ENCODE assay signal across 15 cellular contexts in the genomic region with DNA sequence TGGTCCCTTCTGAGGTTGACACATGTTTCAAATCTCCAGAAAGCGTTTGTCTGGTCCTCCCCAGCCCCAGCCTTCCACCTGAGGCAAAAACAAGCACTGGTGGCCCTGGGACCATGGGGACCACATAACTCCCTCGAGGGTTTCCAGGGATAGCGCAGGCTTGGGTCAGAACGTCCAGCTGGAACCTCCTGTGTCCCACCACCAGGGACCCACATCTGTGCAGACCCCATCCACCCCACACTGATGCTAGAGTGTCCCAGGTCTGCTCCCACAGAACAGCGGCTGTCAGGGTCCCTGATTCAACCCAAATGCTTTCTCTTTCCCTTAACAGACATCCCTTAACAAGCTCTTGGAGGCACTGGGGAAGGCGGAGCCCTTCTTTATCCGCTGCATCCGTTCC.
"Had no signal": no experiment of that assay in that cellular context is flagged by ENCODE, and none has a peak within 500 bp of the region (broad histone marks: within the 10 kb centered on the region; RNA-seq: fewer than 3 reads in every experiment).

No MANE protein-coding gene starts in this region.

- ATAC-seq: gastroesophageal sphincter; heart left ventricle; left cardiac atrium; right cardiac atrium; stimulated activated naive CD8-positive, alpha-beta T cell treated with anti-CD3 and anti-CD28 coated beads, Interleukin-15, amount 100 ng/mL, for 72 hours had no signal

- DNase-seq: activated CD4-positive, alpha-beta T cell treated with anti-CD3 and anti-CD28 coated beads for 48 hours; activated CD8-positive, alpha-beta memory T cell treated with anti-CD3 and anti-CD28 coated beads, Interleukin-2, amount 50 U/mL, for 48 hours; activated naive CD8-positive, alpha-beta T cell treated with anti-CD3 and anti-CD28 coated beads for 36 hours; amygdala; cortex of kidney; heart left ventricle; islet precursor cell; left cardiac atrium; midbrain; nephron progenitor cell; right cardiac atrium; stimulated activated CD4-positive, alpha-beta T cell treated with anti-CD3 and anti-CD28 coated beads, Interleukin-4, amount 100 ng/mL, for 4 hours; stimulated activated naive CD8-positive, alpha-beta T cell treated with anti-CD3 and anti-CD28 coated beads, Interleukin-15, amount 100 ng/mL, for 72 hours; tibial artery had no signal

- H3K27ac Mint-ChIP-seq: nephron progenitor cell had no signal

- H3K4me3 Mint-ChIP-seq: nephron progenitor cell; stimulated activated naive CD8-positive, alpha-beta T cell treated with anti-CD3 and anti-CD28 coated beads, Interleukin-15, amount 100 ng/mL, for 72 hours had no signal

- H3K9me3 Mint-ChIP-seq: activated naive CD8-positive, alpha-beta T cell treated with anti-CD3 and anti-CD28 coated beads for 36 hours; nephron progenitor cell; stimulated activated naive CD8-positive, alpha-beta T cell treated with anti-CD3 and anti-CD28 coated beads, Interleukin-15, amount 100 ng/mL, for 72 hours had no signal

- H3K27me3 Mint-ChIP-seq: activated naive CD8-positive, alpha-beta T cell treated with anti-CD3 and anti-CD28 coated beads for 36 hours; stimulated activated naive CD8-positive, alpha-beta T cell treated with anti-CD3 and anti-CD28 coated beads, Interleukin-15, amount 100 ng/mL, for 72 hours had no signal
